Comparison of ENCODE assay signal across 13 cellular contexts in the genomic region with DNA sequence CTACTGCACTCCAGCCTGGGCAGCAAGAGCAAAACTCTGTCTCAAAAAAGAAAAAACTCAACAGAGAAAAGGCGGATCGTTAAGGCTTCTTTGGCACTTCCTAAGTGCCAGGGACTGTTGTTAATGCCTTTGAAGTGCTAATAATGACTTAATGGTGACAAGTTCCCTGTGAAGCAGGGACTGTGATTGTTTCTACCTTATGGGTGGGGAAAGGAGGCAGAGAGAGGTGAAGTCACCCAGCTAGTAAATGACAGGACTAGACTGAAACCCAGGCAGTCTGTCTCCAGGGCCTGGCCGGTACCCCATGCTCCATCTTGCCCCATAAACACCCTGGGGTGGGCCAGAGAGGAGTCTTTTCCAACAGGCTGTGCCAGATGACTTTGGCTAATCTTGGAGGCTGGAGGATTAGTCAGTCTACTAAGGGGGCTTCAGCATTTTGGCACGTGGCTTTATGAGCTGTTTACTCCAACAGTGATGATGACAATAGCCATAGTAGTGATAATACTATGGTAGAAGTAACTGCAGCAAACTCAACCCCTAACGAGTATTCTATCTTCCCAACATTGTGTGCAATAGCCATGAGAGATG. TPM values are rescaled to one million over a fixed set of nuclear protein-coding genes. Genes with fewer than 3 reads are reported as not detected.
DNase-seq lines count a peak whose midpoint lies in the region; ATAC-seq and TF ChIP-seq lines count a peak whose summit lies in the region.
"Had no signal": no experiment of that assay in that cellular context is flagged by ENCODE, and none has a peak within 500 bp of the region (broad histone marks: within the 10 kb centered on the region; RNA-seq: fewer than 3 reads in every experiment).

No MANE protein-coding gene starts in this region.

- no peak for DNase-seq in AG04450 (ENCODE audit: low read depth, low spot score)
- DNase-seq in RWPE1 (ENCODE audit: low spot score) = no peak
- DNase-seq in fibroblast of mammary gland (ENCODE audit: low read depth) = peak; percentile 55
- DNase-seq in iPS-NIHi7 (ENCODE audit: extremely low spot score) = no peak
- no peak for DNase-seq in erythroblast (lab: John Stamatoyannopoulos, UW)
- no peak for DNase-seq in natural killer cell
- DNase-seq in GM19238 (ENCODE audit: insufficient read length, low spot score) = no peak
- DNase-seq: activated CD4-positive, alpha-beta T cell treated with anti-CD3 and anti-CD28 coated beads, Interleukin-2, amount 50 U/mL, for 4 hours; activated naive CD4-positive, alpha-beta T cell treated with anti-CD3 and anti-CD28 coated beads, Interleukin-2, amount 10 ng/mL, durations not matched to agents 7 days and 5 days; Kasumi-1; NCI-H2107; T-cell had no signal

- H3K36me3 Mint-ChIP-seq in natural killer cell = peaks cover 13% of the 10 kb centered on the region

- H3K9me3 Mint-ChIP-seq in natural killer cell = peaks cover 0 to 9% of the 10 kb centered on the region in 2 donors

- no peaks in the 10 kb centered on the region for H3K27me3 Mint-ChIP-seq in natural killer cell (ENCODE audit: low read depth in 2 of 2)
- H3K27me3 Mint-ChIP-seq: activated naive CD4-positive, alpha-beta T cell treated with anti-CD3 and anti-CD28 coated beads, Interleukin-2, amount 10 ng/mL, durations not matched to agents 7 days and 5 days; T-cell had no signal

- H3K27ac Mint-ChIP-seq in natural killer cell = no peak overlapping the region
- H3K27ac Mint-ChIP-seq: activated naive CD4-positive, alpha-beta T cell treated with anti-CD3 and anti-CD28 coated beads, Interleukin-2, amount 10 ng/mL, durations not matched to agents 7 days and 5 days had no signal

- no peaks in the 10 kb centered on the region for H3K27me3 ChIP-seq in AG04450 (ENCODE audit: control insufficient read depth, insufficient read depth, low read length)

- peaks cover 13% of the 10 kb centered on the region for H3K9me3 ChIP-seq in AG04450 (ENCODE audit: control insufficient read depth, insufficient read depth, low read length)

- intact Hi-C loops in natural killer cell (cut with micrococcal nuclease) = no loop called here

- CTCF ChIA-PET in AG04450 (lab: Charles Lee) = no interaction called here
- CTCF ChIA-PET in RWPE1 (lab: Yijun Ruan, JAX) = no interaction called here

- no peak overlapping the region for H3K4me3 ChIP-seq in AG04450 (ENCODE audit: low read depth, low read length)
- H3K4me3 ChIP-seq in fibroblast of mammary gland (ENCODE audit: control insufficient read depth, low read depth, low read length) = no peak overlapping the region
- H3K4me3 ChIP-seq in skin epidermis = no peak overlapping the region

- no peak for TF ChIP-seq POLR2A in erythroblast (IDR thresholded peaks at IDR 0.05; ENCODE audit: low read length)

- peak overlapping the region; percentile 99 for H3K27ac ChIP-seq in AG04450 (ENCODE audit: low read depth, low read length)
- peak overlapping the region; percentile 90 for H3K27ac ChIP-seq in RWPE1
- H3K27ac ChIP-seq in skin epidermis = peak overlapping the region in 18 of 21 experiments; percentile 6 to 86 (median 70)

- no peak for TF ChIP-seq CTCF in AG04450 (IDR thresholded peaks at IDR 0.05; ENCODE audit: low read depth, low read length)
- no peak for TF ChIP-seq CTCF in RWPE1 (conservative IDR thresholded peaks at IDR 0.05; ENCODE audit: low read depth)
- TF ChIP-seq CTCF in fibroblast of mammary gland (conservative IDR thresholded peaks at IDR 0.05; ENCODE audit: control insufficient read depth, insufficient read depth, low read depth, low read length) = no peak
- TF ChIP-seq CTCF in natural killer cell (IDR thresholded peaks at IDR 0.05) = no peak

- POLR2A ChIA-PET in AG04450 (lab: Yijun Ruan, JAX) = interaction anchor here (0.9 to 1.6 kb wide), 4 partner anchors 12 to 89 kb away, joined by 3 to 6 read pairs (median 4); partner anchors contain the start of gene CEP20
- POLR2A ChIA-PET in RWPE1 (lab: Yijun Ruan, JAX; ENCODE audit: low non-redundant PET) = interaction anchor here (0.6 kb wide), 1 partner anchor 19 kb away, joined by 3 read pairs; no protein-coding TSS in a partner anchor

- no peak overlapping the region for H3K4me3 Mint-ChIP-seq in natural killer cell
- H3K4me3 Mint-ChIP-seq: activated naive CD4-positive, alpha-beta T cell treated with anti-CD3 and anti-CD28 coated beads, Interleukin-2, amount 10 ng/mL, durations not matched to agents 7 days and 5 days; T-cell had no signal

- peaks cover 5 to 29% of the 10 kb centered on the region in 2 donors for H3K4me1 Mint-ChIP-seq in natural killer cell
- H3K4me1 Mint-ChIP-seq: activated naive CD4-positive, alpha-beta T cell treated with anti-CD3 and anti-CD28 coated beads, Interleukin-2, amount 10 ng/mL, durations not matched to agents 7 days and 5 days had no signal

- ATAC-seq in natural killer cell = no peak
- ATAC-seq: T-cell had no signal

RNA-seq across cellular contexts. Expression of gene ABCC1, which starts 26.9 kb away (rescaled TPM):
- polyA plus RNA-seq in AG04450 (2011; rRNA removed) = 69.7 and 102 TPM in 2 replicates
- polyA minus RNA-seq in AG04450 (2011; rRNA and poly(A)+ RNA removed) = 290 and 395 TPM in 2 replicates
- total RNA-seq in natural killer cell = 10 to 100 TPM; 24.5 to 53.9 (median 27.9) TPM
